8 cellular contexts compared by ENCODE assay signal in genomic region chr17:62366191-62366590, GRCh38. TPM values are rescaled to one million over a fixed set of nuclear protein-coding genes. Genes with fewer than 3 reads are reported as not detected.
"Had no signal": no experiment of that assay in that cellular context is flagged by ENCODE, and none has a peak within 500 bp of the region (broad histone marks: within the 10 kb centered on the region; RNA-seq: fewer than 3 reads in every experiment).

No MANE protein-coding gene starts in this region.

- DNase-seq: GDM1, GF-D8 had no signal

- H3K4me3 ChIP-seq: GM12878 had no signal

- FAIRE-seq: G401.6, GM12878, GM12891, GM12892, GM18507, GM19239 had no signal

- ATAC-seq: GM12878 had no signal

RNA-seq across cellular contexts. Expression of gene EFCAB3, which starts 14.2 kb away (rescaled TPM):
- total RNA-seq: GM12878 had no signal
- polyA plus RNA-seq: GM12878 had no signal
